Comparison of ENCODE assay signal across 17 cellular contexts in the genomic region with DNA sequence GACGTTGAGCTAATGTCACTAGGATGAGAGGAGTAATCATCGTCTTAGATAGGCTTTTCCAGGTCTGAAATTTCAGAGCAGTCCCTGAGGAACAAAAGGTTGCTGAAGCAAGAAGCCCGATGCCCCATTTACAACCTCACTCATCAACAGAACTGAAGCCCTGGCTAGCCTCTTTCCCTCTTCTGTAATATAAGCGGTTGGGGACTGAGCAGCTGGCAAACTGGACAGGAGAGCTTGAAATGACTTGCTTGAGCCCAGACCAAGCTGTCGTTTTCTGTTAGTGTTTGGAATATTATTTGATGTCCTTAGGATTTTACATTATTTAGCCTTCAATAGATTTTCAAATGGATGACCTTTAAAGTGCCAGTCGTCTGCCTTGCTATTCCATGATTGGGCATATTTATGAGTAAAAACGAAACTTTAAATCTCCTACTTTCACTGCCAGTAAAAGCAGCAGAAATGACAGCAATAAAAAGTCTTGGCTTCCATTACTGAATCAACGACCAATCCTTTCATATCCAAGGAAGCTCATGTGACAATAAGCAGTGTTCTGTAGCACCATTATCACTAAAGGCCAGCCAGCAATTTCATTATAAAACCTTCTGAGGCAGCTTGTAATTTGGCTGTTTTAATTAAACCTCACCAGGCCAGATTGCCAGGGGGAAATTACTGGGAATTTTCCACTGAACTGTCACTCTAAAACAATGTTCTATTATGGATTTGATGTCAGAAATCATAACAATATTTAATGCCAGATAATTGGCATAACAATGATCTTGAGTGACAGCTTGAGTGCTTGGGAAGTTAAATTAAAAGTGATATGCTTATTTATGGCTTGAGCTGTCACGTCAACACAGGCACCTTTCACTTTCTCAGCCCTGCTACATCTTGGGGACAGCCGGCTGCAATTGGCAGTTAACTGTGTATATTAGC.
DNase-seq lines count a peak whose midpoint lies in the region; ATAC-seq, FAIRE-seq and TF ChIP-seq lines count a peak whose summit lies in the region.
"Had no signal": no experiment of that assay in that cellular context is flagged by ENCODE, and none has a peak within 500 bp of the region (broad histone marks: within the 10 kb centered on the region; RNA-seq: fewer than 3 reads in every experiment).

No MANE protein-coding gene starts in this region.

- H3K4me1 Mint-ChIP-seq in HFFc6 (ENCODE audit: low read depth), result no peaks in the 10 kb centered on the region
- no peaks in the 10 kb centered on the region for H3K4me1 Mint-ChIP-seq in activated T-cell treated with anti-CD3 and anti-CD28 coated beads, Interleukin-2, amount 50 U/mL, for 24 hours (ENCODE audit: low read depth)
- H3K4me1 Mint-ChIP-seq: activated CD4-positive, alpha-beta T cell treated with anti-CD3 and anti-CD28 coated beads, Interleukin-2, amount 10 ng/mL, durations not matched to agents 7 days and 5 days had no signal

- no peak for FAIRE-seq in endothelial cell of umbilical vein (lab: Jason Lieb, UNC)

- no peaks in the 10 kb centered on the region for H3K9me3 ChIP-seq in endothelial cell of umbilical vein (replicated peaks; ENCODE audit: control insufficient read depth, insufficient read depth, low read length)
- no peaks in the 10 kb centered on the region for H3K9me3 ChIP-seq in psoas muscle
- no peaks in the 10 kb centered on the region for H3K9me3 ChIP-seq in OCI-LY7 (ENCODE audit: low read length)
- H3K9me3 ChIP-seq: BLaER1 treated with 17β-estradiol and CSF1 and Interleukin-3, amounts not matched to agents 10 nM and 100 nM; gastroesophageal sphincter had no signal

- no peak for DNase-seq in HFFc6
- DNase-seq in NCI-H69 (lab: John Stamatoyannopoulos, UW), result peak; percentile 88
- DNase-seq in endothelial cell of umbilical vein (ENCODE audit: low read depth, low spot score), result peak; percentile 11
- DNase-seq in psoas muscle, result no peak
- DNase-seq in HPDE6-E6E7 (ENCODE audit: extremely low spot score), result no peak
- DNase-seq in OCI-LY7 (ENCODE audit: low spot score), result no peak
- no peak for DNase-seq in activated T-cell treated with anti-CD3 and anti-CD28 coated beads, Interleukin-2, amount 50 U/mL, for 24 hours
- DNase-seq: activated CD4-positive, alpha-beta T cell treated with anti-CD3 and anti-CD28 coated beads, Interleukin-2, amount 10 ng/mL, durations not matched to agents 7 days and 5 days; DND-41; islet precursor cell; naive B cell; NCI-H2029; stimulated activated CD4-positive, alpha-beta T cell treated with anti-CD3 and anti-CD28 coated beads, Interleukin-4, amount 100 ng/mL, for 4 hours had no signal

- H3K9me3 Mint-ChIP-seq in HFFc6, result no peaks in the 10 kb centered on the region
- H3K9me3 Mint-ChIP-seq in activated T-cell treated with anti-CD3 and anti-CD28 coated beads, Interleukin-2, amount 50 U/mL, for 24 hours, result no peaks in the 10 kb centered on the region
- H3K9me3 Mint-ChIP-seq: activated CD4-positive, alpha-beta T cell treated with anti-CD3 and anti-CD28 coated beads, Interleukin-2, amount 10 ng/mL, durations not matched to agents 7 days and 5 days; naive B cell; stimulated activated memory B cell treated with anti-CD40 and anti-IgM and Interleukin-4, amounts not matched to agents 10 μg/mL and 1 μg/mL and 100 μg/mL, for 72 hours; T-helper 1 cell treated with Interleukin-12 subunit alpha and Interleukin-12 subunit beta and Interleukin-4 antibody, amounts not matched to agents 30 μg/mL and 1 μg/mL, for 36 hours had no signal

- H3K36me3 ChIP-seq in endothelial cell of umbilical vein (ENCODE audit: control insufficient read depth in 2 of 2, extremely low read depth in 1 of 2, insufficient read depth in 2 of 2, low read length in 2 of 2) (no peaks in the 10 kb centered on the region), psoas muscle (ENCODE audit: insufficient read depth in 1 of 2, low read depth in 1 of 2) (no peaks in the 10 kb centered on the region), OCI-LY7 (ENCODE audit: insufficient read depth, low read length) (no peaks in the 10 kb centered on the region)
- H3K36me3 ChIP-seq: BLaER1 treated with 17β-estradiol and CSF1 and Interleukin-3, amounts not matched to agents 10 nM and 100 nM; gastroesophageal sphincter had no signal

- H3K4me3 ChIP-seq in endothelial cell of umbilical vein (replicated peaks in 1 of 3; ENCODE audit: insufficient read depth in 1 of 3, low read depth in 1 of 3, low read length in 3 of 3), result no peak overlapping the region
- H3K4me3 ChIP-seq in psoas muscle, result peak overlapping the region; percentile 50
- no peak overlapping the region for H3K4me3 ChIP-seq in OCI-LY7 (ENCODE audit: low read depth, low read length, poor library complexity, severe bottlenecking)
- H3K4me3 ChIP-seq: BLaER1 treated with 17β-estradiol and CSF1 and Interleukin-3, amounts not matched to agents 10 nM and 100 nM; gastroesophageal sphincter had no signal

- no peak overlapping the region for H3K27ac Mint-ChIP-seq in HFFc6
- no peak overlapping the region for H3K27ac Mint-ChIP-seq in activated T-cell treated with anti-CD3 and anti-CD28 coated beads, Interleukin-2, amount 50 U/mL, for 24 hours
- H3K27ac Mint-ChIP-seq: activated CD4-positive, alpha-beta T cell treated with anti-CD3 and anti-CD28 coated beads, Interleukin-2, amount 10 ng/mL, durations not matched to agents 7 days and 5 days; naive B cell; stimulated activated memory B cell treated with anti-CD40 and anti-IgM and Interleukin-4, amounts not matched to agents 10 μg/mL and 1 μg/mL and 100 μg/mL, for 72 hours; T-helper 1 cell treated with Interleukin-12 subunit alpha and Interleukin-12 subunit beta and Interleukin-4 antibody, amounts not matched to agents 30 μg/mL and 1 μg/mL, for 36 hours had no signal

- ATAC-seq in psoas muscle, result peak; percentile 48 to 89 (median 67)
- ATAC-seq: gastroesophageal sphincter; stimulated activated memory B cell treated with anti-CD40 and anti-IgM and Interleukin-4, amounts not matched to agents 10 μg/mL and 1 μg/mL and 100 μg/mL, for 72 hours had no signal

- TF ChIP-seq POLR2A in endothelial cell of umbilical vein (IDR thresholded peaks at IDR 0.05; ENCODE audit: low read depth, low read length), result no peak

- BruUV-seq in endothelial cell of umbilical vein (replicated peaks; lab: Mats Ljungman, UMichigan), result no TSS peak
- BruUV-seq in OCI-LY7 (replicated peaks; lab: Mats Ljungman, UMichigan), result no TSS peak

- no peaks in the 10 kb centered on the region for H3K9me2 ChIP-seq in OCI-LY7 (ENCODE audit: insufficient read depth, low read length)

- WGBS in psoas muscle, 3 donors, result 9 to 18% (median 10%) methylated on average over 10 of the region's 10 CpGs

- dilution Hi-C loops in endothelial cell of umbilical vein (cut with MboI; ENCODE audit: extremely low pct_ligation_motif_present, low sequenced_read_pairs), result no loop called here

- intact Hi-C loops in endothelial cell of umbilical vein (cut with micrococcal nuclease), result no loop called here
- intact Hi-C loops in psoas muscle (cut with DNase I), result no loop called here
- intact Hi-C loops in OCI-LY7 (cut with micrococcal nuclease; ENCODE audit: unreplicated experiment), result no loop called here

- H3K4me3 Mint-ChIP-seq in HFFc6, result peak overlapping the region; percentile 58; the same call in 1 of the 2 replicates
- no peak overlapping the region for H3K4me3 Mint-ChIP-seq in activated T-cell treated with anti-CD3 and anti-CD28 coated beads, Interleukin-2, amount 50 U/mL, for 24 hours
- H3K4me3 Mint-ChIP-seq: activated CD4-positive, alpha-beta T cell treated with anti-CD3 and anti-CD28 coated beads, Interleukin-2, amount 10 ng/mL, durations not matched to agents 7 days and 5 days; naive B cell; stimulated activated memory B cell treated with anti-CD40 and anti-IgM and Interleukin-4, amounts not matched to agents 10 μg/mL and 1 μg/mL and 100 μg/mL, for 72 hours; T-helper 1 cell treated with Interleukin-12 subunit alpha and Interleukin-12 subunit beta and Interleukin-4 antibody, amounts not matched to agents 30 μg/mL and 1 μg/mL, for 36 hours had no signal

- H4K20me1 ChIP-seq in endothelial cell of umbilical vein (replicated peaks; ENCODE audit: control insufficient read depth, extremely low read depth, insufficient read depth, low read length) (no peaks in the 10 kb centered on the region), OCI-LY7 (ENCODE audit: insufficient read depth, low read length) (no peaks in the 10 kb centered on the region)
- H4K20me1 ChIP-seq: BLaER1 treated with 17β-estradiol and CSF1 and Interleukin-3, amounts not matched to agents 10 nM and 100 nM had no signal

- H3K9ac ChIP-seq in endothelial cell of umbilical vein (replicated peaks; ENCODE audit: extremely low read depth, insufficient read depth, low read length), result no peak overlapping the region
- H3K9ac ChIP-seq: BLaER1 treated with 17β-estradiol and CSF1 and Interleukin-3, amounts not matched to agents 10 nM and 100 nM had no signal

- H3K4me2 ChIP-seq in endothelial cell of umbilical vein (ENCODE audit: insufficient read depth, low read length) (no peak overlapping the region), OCI-LY7 (ENCODE audit: low read length) (no peak overlapping the region)
- H3K4me2 ChIP-seq: BLaER1 treated with 17β-estradiol and CSF1 and Interleukin-3, amounts not matched to agents 10 nM and 100 nM had no signal

- H3K36me3 Mint-ChIP-seq in HFFc6 (ENCODE audit: low read depth), result no peaks in the 10 kb centered on the region
- no peaks in the 10 kb centered on the region for H3K36me3 Mint-ChIP-seq in activated T-cell treated with anti-CD3 and anti-CD28 coated beads, Interleukin-2, amount 50 U/mL, for 24 hours (ENCODE audit: low read depth)
- H3K36me3 Mint-ChIP-seq: naive B cell; stimulated activated memory B cell treated with anti-CD40 and anti-IgM and Interleukin-4, amounts not matched to agents 10 μg/mL and 1 μg/mL and 100 μg/mL, for 72 hours had no signal

- no peaks in the 10 kb centered on the region for H3K9me1 ChIP-seq in endothelial cell of umbilical vein (replicated peaks; ENCODE audit: control insufficient read depth, extremely low read depth, insufficient read depth, low read length)

- H3K27ac ChIP-seq in endothelial cell of umbilical vein (ENCODE audit: insufficient read depth, low read depth, low read length) (no peak overlapping the region), psoas muscle (peak overlapping the region; percentile 65), OCI-LY7 (ENCODE audit: low read depth, low read length, poor library complexity, severe bottlenecking) (no peak overlapping the region)
- H3K27ac ChIP-seq: BLaER1 treated with 17β-estradiol and CSF1 and Interleukin-3, amounts not matched to agents 10 nM and 100 nM; gastroesophageal sphincter had no signal

- H3K4me1 ChIP-seq in endothelial cell of umbilical vein (ENCODE audit: control insufficient read depth, extremely low read depth, insufficient read depth, low read length) (no peaks in the 10 kb centered on the region), psoas muscle (peaks cover 11% of the 10 kb centered on the region), OCI-LY7 (ENCODE audit: insufficient read depth, low read length, poor library complexity, severe bottlenecking) (peaks cover under 1% of the 10 kb centered on the region)
- H3K4me1 ChIP-seq: gastroesophageal sphincter had no signal

- peaks cover 0 to 2% of the 10 kb centered on the region in 2 experiments for H3K27me3 ChIP-seq in endothelial cell of umbilical vein (ENCODE audit: control insufficient read depth in 2 of 2, insufficient read depth in 2 of 2, low read length in 2 of 2)
- no peaks in the 10 kb centered on the region for H3K27me3 ChIP-seq in psoas muscle (ENCODE audit: insufficient read depth in 3 of 3, low read length in 2 of 3)
- H3K27me3 ChIP-seq: BLaER1 treated with 17β-estradiol and CSF1 and Interleukin-3, amounts not matched to agents 10 nM and 100 nM; gastroesophageal sphincter had no signal

- POLR2A ChIA-PET in endothelial cell of umbilical vein (lab: Charles Lee), result no interaction called here
- POLR2A ChIA-PET in OCI-LY7 (lab: Charles Lee), result no interaction called here

- H3K79me2 ChIP-seq in endothelial cell of umbilical vein (ENCODE audit: control insufficient read depth, insufficient read depth, low read length) (no peaks in the 10 kb centered on the region), OCI-LY7 (ENCODE audit: insufficient read depth, low read depth, low read length) (no peaks in the 10 kb centered on the region)

- H3K27me3 Mint-ChIP-seq in HFFc6 (ENCODE audit: insufficient read depth), result no peaks in the 10 kb centered on the region
- peaks cover 7% of the 10 kb centered on the region for H3K27me3 Mint-ChIP-seq in activated T-cell treated with anti-CD3 and anti-CD28 coated beads, Interleukin-2, amount 50 U/mL, for 24 hours

- CTCF ChIA-PET in endothelial cell of umbilical vein (lab: Charles Lee), result interaction anchor here (0.9 to 1.8 kb wide), 3 partner anchors 16 to 856 kb away, joined by 4 to 7 read pairs (median 5); no protein-coding TSS in a partner anchor
- CTCF ChIA-PET in OCI-LY7 (lab: Charles Lee; ENCODE audit: unreplicated experiment), result no interaction called here

- peak overlapping the region; percentile 30 for H2AFZ ChIP-seq in endothelial cell of umbilical vein (ENCODE audit: low read depth, low read length)
- H2AFZ ChIP-seq in OCI-LY7 (ENCODE audit: low read length), result no peak overlapping the region

- TF ChIP-seq CTCF in HFFc6 (IDR thresholded peaks at IDR 0.05) (no peak), endothelial cell of umbilical vein (IDR thresholded peaks at IDR 0.05; ENCODE audit: extremely low read depth in 1 of 2, insufficient read depth in 1 of 2, low read depth in 1 of 2, low read length in 2 of 2) (no peak), psoas muscle (IDR thresholded peaks at IDR 0.05) (no peak), OCI-LY7 (conservative IDR thresholded peaks at IDR 0.05; ENCODE audit: low read length) (no peak)

Comparison
In these comparisons a context has a peak if more than half of its experiments do, and no peak if none do; other contexts are left out.
1. DNase-seq: peak in NCI-H69 (single experiment) and endothelial cell of umbilical vein (single experiment); none in HFFc6 (single experiment), psoas muscle (0 of 2), HPDE6-E6E7 (single experiment), OCI-LY7 (single experiment) and activated T-cell treated with anti-CD3 and anti-CD28 coated beads, Interleukin-2, amount 50 U/mL, for 24 hours (single experiment).